ENCODE assay signal across 9 cellular contexts in genomic region chr19:40392894-40393517, GRCh38. TPM values are rescaled to one million over a fixed set of nuclear protein-coding genes. Genes with fewer than 3 reads are reported as not detected.
DNase-seq lines count a peak whose midpoint lies in the region; ATAC-seq, FAIRE-seq and TF ChIP-seq lines count a peak whose summit lies in the region.
"Had no signal": no experiment of that assay in that cellular context is flagged by ENCODE, and none has a peak within 500 bp of the region (broad histone marks: within the 10 kb centered on the region; RNA-seq: fewer than 3 reads in every experiment).

No MANE protein-coding gene starts in this region.

- 0 out of 2 replicates have a peak, but pooled peaks have one; percentile 44 for TF ChIP-seq RAD21 in HepG2 (CRISPR knock-in tag; IDR thresholded peaks at IDR 0.05)

- H3K9me3 ChIP-seq in RWPE2 (ENCODE audit: severe bottlenecking) (no peaks in the 10 kb centered on the region), HepG2 (ENCODE audit: low read length) (no peaks in the 10 kb centered on the region)

- intact Hi-C loops in HepG2 (cut with micrococcal nuclease; ENCODE audit: unreplicated experiment): loop anchor here (5.0 kb wide), 1 partner anchor 86 kb away; no protein-coding TSS in a partner anchor

- TF ChIP-seq CTCF in RWPE2 (IDR thresholded peaks at IDR 0.05; ENCODE audit: poor library complexity, severe bottlenecking) (peak; percentile 51), HepG2 (CRISPR knock-in tag; IDR thresholded peaks at IDR 0.05) (peak; percentile 75)

- no TSS peak for BruUV-seq in HepG2 (replicated peaks; lab: Mats Ljungman, UMichigan)

- H3K4me1 ChIP-seq in RWPE2 (ENCODE audit: insufficient read depth, poor library complexity, severe bottlenecking): peaks cover 8% of the 10 kb centered on the region
- H3K4me1 ChIP-seq in HepG2 (ENCODE audit: insufficient read depth, low read length): no peaks in the 10 kb centered on the region

- POLR2A ChIA-PET in HepG2 (lab: Yijun Ruan, JAX): no interaction called here

- H3K36me3 ChIP-seq in RWPE2 (ENCODE audit: low read depth) (no peaks in the 10 kb centered on the region), HepG2 (replicated peaks in 1 of 2; ENCODE audit: control insufficient read depth in 1 of 2, insufficient read depth in 2 of 2, low read length in 2 of 2) (no peaks in the 10 kb centered on the region)

- no peak overlapping the region for H3K9ac ChIP-seq in HepG2 (ENCODE audit: insufficient read depth, low read depth, low read length)

- TF ChIP-seq POLR2A in HepG2 (IDR thresholded peaks at IDR 0.05; ENCODE audit: insufficient read depth in 1 of 2, low read depth in 2 of 2, low read length in 2 of 2): no peak

- no peak overlapping the region for H3K4me3 ChIP-seq in RWPE2 (ENCODE audit: severe bottlenecking)
- H3K4me3 ChIP-seq in HepG2 (replicated peaks in 1 of 3; ENCODE audit: insufficient read depth in 1 of 3, low read depth in 2 of 3, low read length in 3 of 3): no peak overlapping the region

- no peaks in the 10 kb centered on the region for H3K79me2 ChIP-seq in HepG2 (ENCODE audit: insufficient read depth, low read length)

- H3K27me3 ChIP-seq in RWPE2 (ENCODE audit: insufficient read depth, poor library complexity, severe bottlenecking): no peaks in the 10 kb centered on the region
- H3K27me3 ChIP-seq in HepG2 (ENCODE audit: control insufficient read depth in 1 of 2, insufficient read depth in 2 of 2, low read length in 2 of 2): peaks cover 10 to 35% of the 10 kb centered on the region in 2 experiments; a peak in 4 of 5 replicates

- peak; percentile 80 for ATAC-seq in RWPE2 (ENCODE audit: low read depth)
- peak; percentile 86 for ATAC-seq in HepG2
- no peak for ATAC-seq in GM21825 (IDR thresholded peaks at IDR 0.05; ENCODE audit: unreplicated experiment)

- no peaks in the 10 kb centered on the region for H4K20me1 ChIP-seq in HepG2 (ENCODE audit: insufficient read depth, low read length)

- in situ Hi-C loops in HepG2 (cut with HindIII; ENCODE audit: extremely low pct_ligation_motif_present, low pct_unique_long_range_greater_than_20kb): no loop called here

- H2AFZ ChIP-seq in HepG2 (ENCODE audit: low read length): no peak overlapping the region

- TF ChIP-seq EP300 in HepG2 (IDR thresholded peaks at IDR 0.05; ENCODE audit: low read depth in 2 of 2, low read length in 2 of 2) (no peak), HepG2 (CRISPR knock-in tag; IDR thresholded peaks at IDR 0.05; ENCODE audit: borderline replicate concordance) (no peak)

- FAIRE-seq in HepG2 (lab: Jason Lieb, UNC): no peak

- WGBS in HepG2 (ENCODE audit: low lambda C conversion rate): 2% methylated on average over 5 of the region's 9 CpGs

- peak overlapping the region; percentile 29; the same call in 1 of the 2 replicates for H3K4me2 ChIP-seq in HepG2 (ENCODE audit: low read depth, low read length)

- DNase-seq in GM03348 (ENCODE audit: low spot score): peak; percentile 31
- DNase-seq in RWPE2 (ENCODE audit: low spot score): no peak
- DNase-seq in HepG2 (ENCODE audit: low spot score): peak; percentile 31
- DNase-seq in central memory CD4-positive, alpha-beta T cell: no peak
- no peak for DNase-seq in mesenteric fat pad (ENCODE audit: low spot score)
- DNase-seq: amygdala; GOT3; stimulated activated CD4-positive, alpha-beta T cell treated with anti-CD3 and anti-CD28 coated beads, Interleukin-4, amount 100 ng/mL, for 1 hour had no signal

- CTCF ChIA-PET in HepG2 (lab: Yijun Ruan, JAX; ENCODE audit: low intra/inter-chr PET ratio, low total read pairs): no interaction called here

- no peak overlapping the region for H3K27ac ChIP-seq in RWPE2 (ENCODE audit: poor library complexity, severe bottlenecking)
- no peak overlapping the region for H3K27ac ChIP-seq in HepG2 (ENCODE audit: extremely low read length, insufficient read depth, low read length)

RNA-seq across cellular contexts. Expression of gene HIPK4, which starts 3.0 kb away (rescaled TPM):
- not detected in 2 replicates for total RNA-seq in HepG2 (2016; rRNA removed; fragmentation: Illumina TruSeq; extraction: Trizol)
- not detected in 2 replicates for total RNA-seq in HepG2 (2016; cell fraction: cytosol; rRNA removed; fragmentation: Illumina TruSeq; extraction: Trizol; ENCODE audit: low read depth)
- total RNA-seq in HepG2 (2016; cell fraction: insoluble cytoplasmic fraction; rRNA removed; fragmentation: Illumina TruSeq; extraction: Trizol): not detected in 2 replicates
- not detected in 2 replicates for total RNA-seq in HepG2 (2016; cell fraction: membrane; rRNA removed; fragmentation: Illumina TruSeq; extraction: Trizol)
- not detected in 2 replicates for total RNA-seq in HepG2 (2016; cell fraction: nucleus; rRNA removed; fragmentation: Illumina TruSeq; extraction: Trizol)
- 0.03 TPM in 1 of 2 replicates, not detected in the other for polyA plus RNA-seq in HepG2 (2011; rRNA removed)
- polyA plus RNA-seq in HepG2 (2011; cell fraction: cytosol; rRNA removed): 0.03 TPM in 1 of 2 replicates, not detected in the other
- polyA plus RNA-seq in HepG2 (2011; cell fraction: nucleus; rRNA removed): not detected in 2 replicates
- not detected in 2 replicates for polyA plus RNA-seq in HepG2 (2012)
- polyA plus RNA-seq in HepG2 (2016; cell fraction: cytosol; fragmentation: Illumina TruSeq; extraction: Trizol; ENCODE audit: low read depth): not detected in 2 replicates
- polyA plus RNA-seq in HepG2 (2016; cell fraction: insoluble cytoplasmic fraction; fragmentation: Illumina TruSeq; extraction: Trizol; ENCODE audit: low read depth): not detected in 2 replicates
- not detected in 2 replicates for polyA plus RNA-seq in HepG2 (2016; cell fraction: membrane; fragmentation: Illumina TruSeq; extraction: Trizol; ENCODE audit: low read depth)
- polyA plus RNA-seq in HepG2 (2016; cell fraction: nucleus; fragmentation: Illumina TruSeq; extraction: Trizol; ENCODE audit: insufficient read depth, low read depth): not detected in 2 replicates
- 0.07 TPM in 1 of 2 replicates, not detected in the other for polyA minus RNA-seq in HepG2 (2011; rRNA and poly(A)+ RNA removed; ENCODE audit: low replicate concordance)
- polyA minus RNA-seq in HepG2 (2011; cell fraction: cytosol; rRNA and poly(A)+ RNA removed): not detected in 2 replicates
- polyA minus RNA-seq in HepG2 (2011; cell fraction: nucleus; rRNA and poly(A)+ RNA removed): not detected in 2 replicates
- 0.29 TPM for total RNA-seq in mesenteric fat pad

RNA-seq across cellular contexts. Expression of gene PRX, which starts 20.2 kb away (rescaled TPM):
- total RNA-seq in HepG2 (2016; rRNA removed; fragmentation: Illumina TruSeq; extraction: Trizol) (0.46 and 0.66 TPM in 2 replicates), mesenteric fat pad (2.3 TPM)
- not detected in 2 replicates for total RNA-seq in HepG2 (2016; cell fraction: cytosol; rRNA removed; fragmentation: Illumina TruSeq; extraction: Trizol; ENCODE audit: low read depth)
- 0.39 and 0.78 TPM in 2 replicates for total RNA-seq in HepG2 (2016; cell fraction: insoluble cytoplasmic fraction; rRNA removed; fragmentation: Illumina TruSeq; extraction: Trizol)
- total RNA-seq in HepG2 (2016; cell fraction: membrane; rRNA removed; fragmentation: Illumina TruSeq; extraction: Trizol): 0.03 and 0.12 TPM in 2 replicates
- total RNA-seq in HepG2 (2016; cell fraction: nucleus; rRNA removed; fragmentation: Illumina TruSeq; extraction: Trizol): 0.38 and 0.40 TPM in 2 replicates
- polyA plus RNA-seq in HepG2 (2011; rRNA removed): 0.66 and 0.99 TPM in 2 replicates
- 0.79 and 0.94 TPM in 2 replicates for polyA plus RNA-seq in HepG2 (2011; cell fraction: cytosol; rRNA removed)
- 0.76 and 0.99 TPM in 2 replicates for polyA plus RNA-seq in HepG2 (2011; cell fraction: nucleus; rRNA removed)
- polyA plus RNA-seq in HepG2 (2012): 0.85 and 1.1 TPM in 2 replicates
- not detected in 2 replicates for polyA plus RNA-seq in HepG2 (2016; cell fraction: cytosol; fragmentation: Illumina TruSeq; extraction: Trizol; ENCODE audit: low read depth)
- polyA plus RNA-seq in HepG2 (2016; cell fraction: insoluble cytoplasmic fraction; fragmentation: Illumina TruSeq; extraction: Trizol; ENCODE audit: low read depth): 0.25 and 0.53 TPM in 2 replicates
- 0.03 and 0.06 TPM in 2 replicates for polyA plus RNA-seq in HepG2 (2016; cell fraction: membrane; fragmentation: Illumina TruSeq; extraction: Trizol; ENCODE audit: low read depth)
- 1.1 TPM in 2 replicates for polyA plus RNA-seq in HepG2 (2016; cell fraction: nucleus; fragmentation: Illumina TruSeq; extraction: Trizol; ENCODE audit: insufficient read depth, low read depth)
- polyA minus RNA-seq in HepG2 (2011; rRNA and poly(A)+ RNA removed; ENCODE audit: low replicate concordance): 0.51 and 1.1 TPM in 2 replicates
- 0.53 and 0.89 TPM in 2 replicates for polyA minus RNA-seq in HepG2 (2011; cell fraction: cytosol; rRNA and poly(A)+ RNA removed)
- polyA minus RNA-seq in HepG2 (2011; cell fraction: nucleus; rRNA and poly(A)+ RNA removed): 0.52 and 0.62 TPM in 2 replicates

RNA-seq across cellular contexts. Expression of gene SERTAD1, which starts 32.8 kb away (rescaled TPM):
- total RNA-seq in HepG2 (2016; rRNA removed; fragmentation: Illumina TruSeq; extraction: Trizol) (4.3 and 4.7 TPM in 2 replicates), mesenteric fat pad (20.2 TPM)
- total RNA-seq in HepG2 (2016; cell fraction: cytosol; rRNA removed; fragmentation: Illumina TruSeq; extraction: Trizol; ENCODE audit: low read depth): 1.8 and 2.1 TPM in 2 replicates
- 3.9 and 5.6 TPM in 2 replicates for total RNA-seq in HepG2 (2016; cell fraction: insoluble cytoplasmic fraction; rRNA removed; fragmentation: Illumina TruSeq; extraction: Trizol)
- total RNA-seq in HepG2 (2016; cell fraction: membrane; rRNA removed; fragmentation: Illumina TruSeq; extraction: Trizol): 3.0 and 3.6 TPM in 2 replicates
- total RNA-seq in HepG2 (2016; cell fraction: nucleus; rRNA removed; fragmentation: Illumina TruSeq; extraction: Trizol): 1.7 and 1.9 TPM in 2 replicates
- 4.5 and 5.0 TPM in 2 replicates for polyA plus RNA-seq in HepG2 (2011; rRNA removed)
- 5.0 and 7.0 TPM in 2 replicates for polyA plus RNA-seq in HepG2 (2011; cell fraction: cytosol; rRNA removed)
- polyA plus RNA-seq in HepG2 (2011; cell fraction: nucleus; rRNA removed): 4.0 and 4.5 TPM in 2 replicates
- 1.4 and 1.9 TPM in 2 replicates for polyA plus RNA-seq in HepG2 (2012)
- polyA plus RNA-seq in HepG2 (2016; cell fraction: cytosol; fragmentation: Illumina TruSeq; extraction: Trizol; ENCODE audit: low read depth): 0.94 and 1.1 TPM in 2 replicates
- polyA plus RNA-seq in HepG2 (2016; cell fraction: insoluble cytoplasmic fraction; fragmentation: Illumina TruSeq; extraction: Trizol; ENCODE audit: low read depth): 3.6 and 4.1 TPM in 2 replicates
- 1.5 and 1.7 TPM in 2 replicates for polyA plus RNA-seq in HepG2 (2016; cell fraction: membrane; fragmentation: Illumina TruSeq; extraction: Trizol; ENCODE audit: low read depth)
- 2.5 and 2.7 TPM in 2 replicates for polyA plus RNA-seq in HepG2 (2016; cell fraction: nucleus; fragmentation: Illumina TruSeq; extraction: Trizol; ENCODE audit: insufficient read depth, low read depth)
- 2.7 and 5.6 TPM in 2 replicates for polyA minus RNA-seq in HepG2 (2011; rRNA and poly(A)+ RNA removed; ENCODE audit: low replicate concordance)
- 1.1 and 1.2 TPM in 2 replicates for polyA minus RNA-seq in HepG2 (2011; cell fraction: cytosol; rRNA and poly(A)+ RNA removed)
- polyA minus RNA-seq in HepG2 (2011; cell fraction: nucleus; rRNA and poly(A)+ RNA removed): 1.7 and 2.0 TPM in 2 replicates

RNA-seq across cellular contexts. Expression of gene PLD3, which starts 44.5 kb away (rescaled TPM):
- 26.8 and 45.7 TPM in 2 replicates for total RNA-seq in HepG2 (2016; rRNA removed; fragmentation: Illumina TruSeq; extraction: Trizol)
- total RNA-seq in HepG2 (2016; cell fraction: cytosol; rRNA removed; fragmentation: Illumina TruSeq; extraction: Trizol; ENCODE audit: low read depth): 18.2 and 19.0 TPM in 2 replicates
- total RNA-seq in HepG2 (2016; cell fraction: insoluble cytoplasmic fraction; rRNA removed; fragmentation: Illumina TruSeq; extraction: Trizol): 29.0 and 47.3 TPM in 2 replicates
- total RNA-seq in HepG2 (2016; cell fraction: membrane; rRNA removed; fragmentation: Illumina TruSeq; extraction: Trizol): 26.1 and 41.8 TPM in 2 replicates
- total RNA-seq in HepG2 (2016; cell fraction: nucleus; rRNA removed; fragmentation: Illumina TruSeq; extraction: Trizol): 37.3 and 42.7 TPM in 2 replicates
- 164 and 203 TPM in 2 replicates for polyA plus RNA-seq in HepG2 (2011; rRNA removed)
- 105 and 149 TPM in 2 replicates for polyA plus RNA-seq in HepG2 (2011; cell fraction: cytosol; rRNA removed)
- polyA plus RNA-seq in HepG2 (2011; cell fraction: nucleus; rRNA removed): 114 and 115 TPM in 2 replicates
- 107 and 135 TPM in 2 replicates for polyA plus RNA-seq in HepG2 (2012)
- polyA plus RNA-seq in HepG2 (2016; cell fraction: cytosol; fragmentation: Illumina TruSeq; extraction: Trizol; ENCODE audit: low read depth): 16.6 and 27.8 TPM in 2 replicates
- polyA plus RNA-seq in HepG2 (2016; cell fraction: insoluble cytoplasmic fraction; fragmentation: Illumina TruSeq; extraction: Trizol; ENCODE audit: low read depth): 36.6 and 37.2 TPM in 2 replicates
- polyA plus RNA-seq in HepG2 (2016; cell fraction: membrane; fragmentation: Illumina TruSeq; extraction: Trizol; ENCODE audit: low read depth): 34.7 and 44.6 TPM in 2 replicates
- 75.1 and 78.1 TPM in 2 replicates for polyA plus RNA-seq in HepG2 (2016; cell fraction: nucleus; fragmentation: Illumina TruSeq; extraction: Trizol; ENCODE audit: insufficient read depth, low read depth)
- polyA minus RNA-seq in HepG2 (2011; rRNA and poly(A)+ RNA removed; ENCODE audit: low replicate concordance): 86.0 and 162 TPM in 2 replicates
- polyA minus RNA-seq in HepG2 (2011; cell fraction: cytosol; rRNA and poly(A)+ RNA removed): 72.3 and 102 TPM in 2 replicates
- polyA minus RNA-seq in HepG2 (2011; cell fraction: nucleus; rRNA and poly(A)+ RNA removed): 23.6 and 31.3 TPM in 2 replicates
- 275 TPM for total RNA-seq in mesenteric fat pad

RNA-seq across cellular contexts. Expression of gene C19orf47, which starts 44.8 kb away (rescaled TPM):
- total RNA-seq in HepG2 (2016; rRNA removed; fragmentation: Illumina TruSeq; extraction: Trizol) (6.8 and 8.1 TPM in 2 replicates), mesenteric fat pad (13.0 TPM)
- total RNA-seq in HepG2 (2016; cell fraction: cytosol; rRNA removed; fragmentation: Illumina TruSeq; extraction: Trizol; ENCODE audit: low read depth): 12.5 and 13.5 TPM in 2 replicates
- total RNA-seq in HepG2 (2016; cell fraction: insoluble cytoplasmic fraction; rRNA removed; fragmentation: Illumina TruSeq; extraction: Trizol): 5.6 and 9.0 TPM in 2 replicates
- total RNA-seq in HepG2 (2016; cell fraction: membrane; rRNA removed; fragmentation: Illumina TruSeq; extraction: Trizol): 18.7 and 22.9 TPM in 2 replicates
- total RNA-seq in HepG2 (2016; cell fraction: nucleus; rRNA removed; fragmentation: Illumina TruSeq; extraction: Trizol): 3.6 and 5.4 TPM in 2 replicates
- polyA plus RNA-seq in HepG2 (2011; rRNA removed): 10.6 and 11.1 TPM in 2 replicates
- 6.7 and 7.2 TPM in 2 replicates for polyA plus RNA-seq in HepG2 (2011; cell fraction: cytosol; rRNA removed)
- 10.7 and 10.8 TPM in 2 replicates for polyA plus RNA-seq in HepG2 (2011; cell fraction: nucleus; rRNA removed)
- polyA plus RNA-seq in HepG2 (2012): 3.6 and 4.2 TPM in 2 replicates
- 12.8 and 17.0 TPM in 2 replicates for polyA plus RNA-seq in HepG2 (2016; cell fraction: cytosol; fragmentation: Illumina TruSeq; extraction: Trizol; ENCODE audit: low read depth)
- 9.6 and 11.1 TPM in 2 replicates for polyA plus RNA-seq in HepG2 (2016; cell fraction: insoluble cytoplasmic fraction; fragmentation: Illumina TruSeq; extraction: Trizol; ENCODE audit: low read depth)
- 23.8 and 24.6 TPM in 2 replicates for polyA plus RNA-seq in HepG2 (2016; cell fraction: membrane; fragmentation: Illumina TruSeq; extraction: Trizol; ENCODE audit: low read depth)
- polyA plus RNA-seq in HepG2 (2016; cell fraction: nucleus; fragmentation: Illumina TruSeq; extraction: Trizol; ENCODE audit: insufficient read depth, low read depth): 12.8 and 13.4 TPM in 2 replicates
- polyA minus RNA-seq in HepG2 (2011; rRNA and poly(A)+ RNA removed; ENCODE audit: low replicate concordance): 18.0 and 74.8 TPM in 2 replicates
- 7.0 and 8.4 TPM in 2 replicates for polyA minus RNA-seq in HepG2 (2011; cell fraction: cytosol; rRNA and poly(A)+ RNA removed)
- 6.8 and 7.3 TPM in 2 replicates for polyA minus RNA-seq in HepG2 (2011; cell fraction: nucleus; rRNA and poly(A)+ RNA removed)

Comparison
In these comparisons a context has a peak if more than half of its experiments do, and no peak if none do; other contexts are left out.
1. DNase-seq: peak in GM03348 (single experiment) and HepG2 (single experiment); none in RWPE2 (single experiment), central memory CD4-positive, alpha-beta T cell (single experiment) and mesenteric fat pad (single experiment).